Comparison of ENCODE assay signal across 22 cellular contexts in genomic region chr3:133192363-133192945, GRCh38.
"Had no signal": no experiment of that assay in that cellular context is flagged by ENCODE, and none has a peak within 500 bp of the region (broad histone marks: within the 10 kb centered on the region; RNA-seq: fewer than 3 reads in every experiment).

No MANE protein-coding gene starts in this region.

- H3K36me3 ChIP-seq: esophagus muscularis mucosa, uterus had no signal

- H3K4me3 Mint-ChIP-seq: activated CD4-positive, alpha-beta memory T cell treated with anti-CD3 and anti-CD28 coated beads, Interleukin-2, amount 10 ng/mL, durations not matched to agents 7 days and 5 days; activated CD4-positive, alpha-beta T cell treated with anti-CD3 and anti-CD28 coated beads, Interleukin-2, amount 10 ng/mL, durations not matched to agents 24 days and 14 days; activated naive CD8-positive, alpha-beta T cell treated with anti-CD3 and anti-CD28 coated beads, Interleukin-2, amount 50 U/mL, for 24 hours; activated T-cell treated with anti-CD3 and anti-CD28 coated beads, Interleukin-2, amount 50 U/mL, for 72 hours; central memory CD8-positive, alpha-beta T cell; nephron; stimulated activated naive B cell treated with anti-CD40 and anti-IgM and Interleukin-4, amounts not matched to agents 10 μg/mL and 1 μg/mL and 100 μg/mL, for 72 hours; T-helper 17 cell had no signal

- H3K4me1 Mint-ChIP-seq: activated CD4-positive, alpha-beta memory T cell treated with anti-CD3 and anti-CD28 coated beads, Interleukin-2, amount 10 ng/mL, durations not matched to agents 7 days and 5 days; activated CD4-positive, alpha-beta T cell treated with anti-CD3 and anti-CD28 coated beads, Interleukin-2, amount 10 ng/mL, durations not matched to agents 24 days and 14 days; activated naive CD8-positive, alpha-beta T cell treated with anti-CD3 and anti-CD28 coated beads, Interleukin-2, amount 50 U/mL, for 24 hours; central memory CD8-positive, alpha-beta T cell; stimulated activated naive B cell treated with anti-CD40 and anti-IgM and Interleukin-4, amounts not matched to agents 10 μg/mL and 1 μg/mL and 100 μg/mL, for 72 hours; T-helper 17 cell had no signal

- H3K9me3 Mint-ChIP-seq: activated CD4-positive, alpha-beta memory T cell treated with anti-CD3 and anti-CD28 coated beads, Interleukin-2, amount 10 ng/mL, durations not matched to agents 7 days and 5 days; activated CD4-positive, alpha-beta T cell treated with anti-CD3 and anti-CD28 coated beads, Interleukin-2, amount 10 ng/mL, durations not matched to agents 24 days and 14 days; activated naive CD8-positive, alpha-beta T cell treated with anti-CD3 and anti-CD28 coated beads, Interleukin-2, amount 50 U/mL, for 24 hours; activated T-cell treated with anti-CD3 and anti-CD28 coated beads, Interleukin-2, amount 50 U/mL, for 72 hours; central memory CD8-positive, alpha-beta T cell; stimulated activated naive B cell treated with anti-CD40 and anti-IgM and Interleukin-4, amounts not matched to agents 10 μg/mL and 1 μg/mL and 100 μg/mL, for 72 hours had no signal

- H3K27ac Mint-ChIP-seq: activated CD4-positive, alpha-beta memory T cell treated with anti-CD3 and anti-CD28 coated beads, Interleukin-2, amount 10 ng/mL, durations not matched to agents 7 days and 5 days; activated CD4-positive, alpha-beta T cell treated with anti-CD3 and anti-CD28 coated beads, Interleukin-2, amount 10 ng/mL, durations not matched to agents 24 days and 14 days; activated naive CD8-positive, alpha-beta T cell treated with anti-CD3 and anti-CD28 coated beads, Interleukin-2, amount 50 U/mL, for 24 hours; activated T-cell treated with anti-CD3 and anti-CD28 coated beads, Interleukin-2, amount 50 U/mL, for 72 hours; nephron; stimulated activated naive B cell treated with anti-CD40 and anti-IgM and Interleukin-4, amounts not matched to agents 10 μg/mL and 1 μg/mL and 100 μg/mL, for 72 hours; T-helper 17 cell had no signal

- DNase-seq: activated CD4-positive, alpha-beta memory T cell treated with anti-CD3 and anti-CD28 coated beads, Interleukin-2, amount 10 ng/mL, durations not matched to agents 7 days and 5 days; activated CD4-positive, alpha-beta T cell treated with anti-CD3 and anti-CD28 coated beads, Interleukin-2, amount 10 ng/mL, durations not matched to agents 24 days and 14 days; activated effector memory CD4-positive, alpha-beta T cell treated with Interleukin-2 at 50 U/mL for 16 hours; activated naive CD4-positive, alpha-beta T cell treated with anti-CD3 and anti-CD28 coated beads, Interleukin-2, amount 50 U/mL, for 16 hours; activated naive CD8-positive, alpha-beta T cell treated with anti-CD3 and anti-CD28 coated beads, Interleukin-2, amount 50 U/mL, for 24 hours; activated T-cell treated with anti-CD3 and anti-CD28 coated beads, Interleukin-2, amount 50 U/mL, for 72 hours; anterior cingulate cortex; effector memory CD4-positive, alpha-beta T cell; glutamatergic neuron; hippocampal formation; left cardiac atrium; nucleus accumbens; stimulated activated CD4-positive, alpha-beta T cell treated with anti-CD3 and anti-CD28 coated beads, Interleukin-2, amount 100 ng/mL, for 48 hours; stimulated activated CD8-positive, alpha-beta memory T cell treated with anti-CD3 and anti-CD28 coated beads, Interleukin-4, amount 100 ng/mL, for 48 hours; stimulated activated naive B cell treated with anti-CD40 and anti-IgM and Interleukin-4, amounts not matched to agents 10 μg/mL and 1 μg/mL and 100 μg/mL, for 72 hours; T-helper 17 cell; uterus had no signal

- H3K36me3 Mint-ChIP-seq: stimulated activated naive B cell treated with anti-CD40 and anti-IgM and Interleukin-4, amounts not matched to agents 10 μg/mL and 1 μg/mL and 100 μg/mL, for 72 hours had no signal

- H3K4me3 ChIP-seq: esophagus muscularis mucosa, uterus had no signal

- ATAC-seq: activated CD4-positive, CD25-positive, alpha-beta regulatory T cell treated with anti-CD3 and anti-CD28 coated beads, Interleukin-2, amount 50 U/mL, for 24 hours; activated naive CD8-positive, alpha-beta T cell treated with anti-CD3 and anti-CD28 coated beads, Interleukin-2, amount 50 U/mL, for 24 hours; activated T-cell treated with anti-CD3 and anti-CD28 coated beads, Interleukin-2, amount 50 U/mL, for 72 hours; sciatic nerve; stimulated activated naive B cell treated with anti-CD40 and anti-IgM and Interleukin-4, amounts not matched to agents 10 μg/mL and 1 μg/mL and 100 μg/mL, for 72 hours; T-helper 17 cell had no signal

- H3K27me3 ChIP-seq: esophagus muscularis mucosa, uterus had no signal

- H3K27me3 Mint-ChIP-seq: central memory CD8-positive, alpha-beta T cell had no signal

- H3K9me3 ChIP-seq: esophagus muscularis mucosa, uterus had no signal

- H3K4me1 ChIP-seq: uterus had no signal
